8 cellular contexts compared by ENCODE assay signal in genomic region chr4:82284858-82285805, GRCh38.
DNase-seq lines count a peak whose midpoint lies in the region; ATAC-seq and TF ChIP-seq lines count a peak whose summit lies in the region.

No MANE protein-coding gene starts in this region.

- peak overlapping the region; percentile 57 for H3K4me3 ChIP-seq in AG04450 (ENCODE audit: low read depth, low read length)

- H3K27ac ChIP-seq in AG04450 (ENCODE audit: low read depth, low read length) = peak overlapping the region; percentile 11

- no peaks in the 10 kb centered on the region for H3K27me3 Mint-ChIP-seq in activated B cell treated with CpG ODN at 0.5 μM for 24 hours

- peaks cover 2% of the 10 kb centered on the region for H3K27me3 ChIP-seq in AG04450 (ENCODE audit: control insufficient read depth, insufficient read depth, low read length)

- CTCF ChIA-PET in AG04450 (lab: Charles Lee) = interaction anchor here (0.6 to 3.5 kb wide), 42 partner anchors 11 to 1815 kb away, joined by 3 to 23 read pairs (median 4); partner anchors contain the start of gene RASGEF1B
- CTCF ChIA-PET in activated B cell treated with CpG ODN at 0.5 μM for 24 hours (lab: Charles Lee) = interaction anchor here (0.7 to 4.4 kb wide), 15 partner anchors 9 to 878 kb away, joined by 3 to 24 read pairs (median 4); partner anchors contain the start of gene HNRNPDL

- peak overlapping the region; percentile 77 for H3K27ac Mint-ChIP-seq in activated B cell treated with CpG ODN at 0.5 μM for 24 hours

- peak overlapping the region; percentile 83 for H3K4me3 Mint-ChIP-seq in activated B cell treated with CpG ODN at 0.5 μM for 24 hours

- ATAC-seq in GM18907 (IDR thresholded peaks at IDR 0.05; ENCODE audit: unreplicated experiment) (peak; percentile 100), HG03196 (IDR thresholded peaks at IDR 0.05; ENCODE audit: unreplicated experiment) (peak; percentile 100), activated B cell treated with CpG ODN at 0.5 μM for 24 hours (ENCODE audit: low read depth) (peak; percentile 92)

- peaks cover 21% of the 10 kb centered on the region for H3K4me1 Mint-ChIP-seq in activated B cell treated with CpG ODN at 0.5 μM for 24 hours

- H3K9me3 Mint-ChIP-seq in activated B cell treated with CpG ODN at 0.5 μM for 24 hours = no peaks in the 10 kb centered on the region

- H3K9me3 ChIP-seq in AG04450 (ENCODE audit: control insufficient read depth, insufficient read depth, low read length) = no peaks in the 10 kb centered on the region

- POLR2A ChIA-PET in AG04450 (lab: Yijun Ruan, JAX) = interaction anchor here (0.7 to 1.0 kb wide), 2 partner anchors 89 to 144 kb away, joined by 4 to 10 read pairs; partner anchors contain the start of genes HNRNPD and HNRNPDL
- POLR2A ChIA-PET in activated B cell treated with CpG ODN at 0.5 μM for 24 hours (lab: Charles Lee) = interaction anchor here (0.6 to 3.6 kb wide), 12 partner anchors 9 to 844 kb away, joined by 3 to 40 read pairs (median 6); partner anchors contain the start of genes HNRNPD, HNRNPDL and RASGEF1B

- TF ChIP-seq CTCF in AG04450 (IDR thresholded peaks at IDR 0.05; ENCODE audit: low read depth, low read length) (peak; percentile 81), activated B cell treated with CpG ODN at 0.5 μM for 24 hours (IDR thresholded peaks at IDR 0.05) (peak; percentile 97)

- peak; percentile 94 for DNase-seq in AG04450 (ENCODE audit: low read depth, low spot score)
- DNase-seq in NCI-H226 = peak; percentile 99
- peak; percentile 100 for DNase-seq in activated B cell treated with CpG ODN at 0.5 μM for 24 hours
- DNase-seq in central memory CD4-positive, alpha-beta T cell = peak; percentile 99
- peak; percentile 97 for DNase-seq in inferior parietal cortex (ENCODE audit: extremely low spot score)
- peak; percentile 92 for DNase-seq in smooth muscle cell of the brain vasculature (ENCODE audit: low read depth, low spot score)

- no peaks in the 10 kb centered on the region for H3K36me3 Mint-ChIP-seq in activated B cell treated with CpG ODN at 0.5 μM for 24 hours (ENCODE audit: low read depth)

- intact Hi-C loops in activated B cell treated with CpG ODN at 0.5 μM for 24 hours (cut with micrococcal nuclease) = loop anchor here (1.0 to 10.0 kb wide), 14 partner anchors 8 to 1200 kb away; partner anchors contain the start of genes ABRAXAS1 and SEC31A

Comparison
In these comparisons a context has a peak if more than half of its experiments do, and no peak if none do; other contexts are left out.
1. Peak in every context shown above with its lines: DNase-seq, ATAC-seq, H3K4me3 ChIP-seq and H3K27ac ChIP-seq.